1 cellular context compared by ENCODE assay signal in the genomic region with DNA sequence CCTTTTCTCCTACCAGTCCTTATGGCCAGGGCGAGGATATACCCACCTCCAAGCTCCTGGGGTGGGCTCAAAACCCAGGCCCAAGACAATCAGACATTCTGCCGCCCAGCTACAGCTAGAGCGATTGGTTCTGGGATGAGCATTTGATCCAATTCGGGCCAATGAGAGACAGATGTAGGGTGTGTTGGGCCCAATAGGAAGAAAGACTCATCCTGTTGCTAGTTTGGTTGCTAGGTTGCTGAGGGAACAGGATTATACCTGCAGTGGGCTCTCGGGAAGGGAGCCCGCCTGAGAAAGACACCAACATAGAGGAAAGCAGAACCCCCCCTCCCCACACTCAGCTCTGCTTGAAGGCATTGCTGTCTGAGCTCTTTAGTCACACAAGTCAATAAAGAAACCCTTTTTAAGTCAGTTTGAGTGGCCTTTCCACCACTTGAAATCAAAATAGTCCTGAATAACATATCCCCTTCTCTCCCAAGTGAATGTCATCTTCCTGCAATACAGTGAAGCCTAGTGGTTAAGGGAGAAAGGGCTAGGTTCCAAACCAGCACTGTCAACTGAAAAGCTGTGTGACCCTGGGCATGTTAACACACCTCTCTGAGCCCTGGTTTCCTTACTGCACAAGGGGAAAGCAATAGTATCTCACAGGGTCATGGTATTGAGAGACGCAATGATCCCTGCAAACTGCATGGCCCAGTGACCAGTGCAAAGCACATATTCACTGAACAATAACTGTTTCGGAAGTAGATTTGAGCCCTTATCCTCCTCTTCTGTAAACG.
TF ChIP-seq lines count a peak whose summit lies in the region.

No MANE protein-coding gene starts in this region.

TF ChIP-seq in HepG2, 621 proteins besides CTCF, POLR2A, EP300 and RAD21:
- TF ChIP-seq ZNF253 (CRISPR knock-in tag; IDR thresholded peaks at IDR 0.05; ENCODE audit: borderline replicate concordance) (no peak), MBD4 (IDR thresholded peaks at IDR 0.05; ENCODE audit: borderline replicate concordance, low read length) (no peak), LRRFIP1 (CRISPR knock-in tag; conservative IDR thresholded peaks at IDR 0.05) (no peak), JUNB (CRISPR knock-in tag; IDR thresholded peaks at IDR 0.05; ENCODE audit: borderline replicate concordance) (no peak), ZNF768 (CRISPR knock-in tag; IDR thresholded peaks at IDR 0.05) (peak; percentile 69; the same call in 1 of the 2 replicates)
- TF ChIP-seq, protein P1, sequence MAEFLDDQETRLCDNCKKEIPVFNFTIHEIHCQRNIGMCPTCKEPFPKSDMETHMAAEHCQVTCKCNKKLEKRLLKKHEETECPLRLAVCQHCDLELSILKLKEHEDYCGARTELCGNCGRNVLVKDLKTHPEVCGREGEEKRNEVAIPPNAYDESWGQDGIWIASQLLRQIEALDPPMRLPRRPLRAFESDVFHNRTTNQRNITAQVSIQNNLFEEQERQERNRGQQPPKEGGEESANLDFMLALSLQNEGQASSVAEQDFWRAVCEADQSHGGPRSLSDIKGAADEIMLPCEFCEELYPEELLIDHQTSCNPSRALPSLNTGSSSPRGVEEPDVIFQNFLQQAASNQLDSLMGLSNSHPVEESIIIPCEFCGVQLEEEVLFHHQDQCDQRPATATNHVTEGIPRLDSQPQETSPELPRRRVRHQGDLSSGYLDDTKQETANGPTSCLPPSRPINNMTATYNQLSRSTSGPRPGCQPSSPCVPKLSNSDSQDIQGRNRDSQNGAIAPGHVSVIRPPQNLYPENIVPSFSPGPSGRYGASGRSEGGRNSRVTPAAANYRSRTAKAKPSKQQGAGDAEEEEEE (CRISPR knock-in tag; IDR thresholded peaks at IDR 0.05; ENCODE audit: borderline replicate concordance) = no peak
